In genomic region chr12:51217133-51217967, GRCh38 we compare ENCODE assay signal across 8 cellular contexts. TPM values are rescaled to one million over a fixed set of nuclear protein-coding genes. Genes with fewer than 3 reads are reported as not detected.
A peak's percentile ranks its signal among the peaks of the same experiment; 100 is the strongest.
DNase-seq lines count a peak whose midpoint lies in the region; ATAC-seq, FAIRE-seq and TF ChIP-seq lines count a peak whose summit lies in the region.

No MANE protein-coding gene starts in this region.

- TF ChIP-seq EP300 in transverse colon (IDR thresholded peaks at IDR 0.05; ENCODE audit: low read depth): no peak

- peak overlapping the region; percentile 90 to 97 (median 95) for H3K27ac ChIP-seq in transverse colon

- H3K9me3 Mint-ChIP-seq in neural crest cell: no peaks in the 10 kb centered on the region

- H3K4me3 ChIP-seq in fibroblast of the aortic adventitia (ENCODE audit: low read depth, low read length): peak overlapping the region; percentile 78
- H3K4me3 ChIP-seq in transverse colon: peak overlapping the region; percentile 44 to 98 (median 92)

- no peaks in the 10 kb centered on the region for H3K36me3 Mint-ChIP-seq in neural crest cell (ENCODE audit: low read depth)

- no peaks in the 10 kb centered on the region for H3K36me3 ChIP-seq in transverse colon

- peak overlapping the region; percentile 79 for H3K4me3 Mint-ChIP-seq in neural crest cell

- WGBS in transverse colon (ENCODE audit: low coverage in 1 of 2), 2 donors: 7% methylated on average over 50 of the region's 81 CpGs; no CpG with 5 or more reads in 1 of the 2 donors

- no peak for TF ChIP-seq POLR2A in GM12891 (IDR thresholded peaks at IDR 0.05; ENCODE audit: low read depth, low read length)
- no peak for TF ChIP-seq POLR2A in transverse colon (IDR thresholded peaks at IDR 0.05)

- ATAC-seq in HG02642 (IDR thresholded peaks at IDR 0.05; ENCODE audit: poor library complexity, unreplicated experiment): peak; percentile 44

- no peaks in the 10 kb centered on the region for H3K27me3 ChIP-seq in transverse colon

- peaks cover 17% of the 10 kb centered on the region for H3K4me1 Mint-ChIP-seq in neural crest cell

- H3K27ac Mint-ChIP-seq in neural crest cell (ENCODE audit: unreplicated experiment): peak overlapping the region; percentile 50

- FAIRE-seq in GM12891 (lab: Jason Lieb, UNC): no peak

- H3K27me3 Mint-ChIP-seq in neural crest cell (ENCODE audit: low read depth): no peaks in the 10 kb centered on the region

- in situ Hi-C loops in transverse colon (cut with MboI; ENCODE audit: low pct_ligation_motif_present in 1 of 4, low pct_unique_long_range_greater_than_20kb in 1 of 4, low sequenced_read_pairs in 3 of 4): no loop called here

- no peaks in the 10 kb centered on the region for H3K9me3 ChIP-seq in transverse colon

- peaks cover 0 to 20% (median 12%) of the 10 kb centered on the region in 4 donors for H3K4me1 ChIP-seq in transverse colon

- TF ChIP-seq CTCF in fibroblast of the aortic adventitia (IDR thresholded peaks at IDR 0.05; ENCODE audit: insufficient read depth, low read length) (peak; percentile 31), neural crest cell (conservative IDR thresholded peaks at IDR 0.05) (peak; percentile 32), transverse colon (IDR thresholded peaks at IDR 0.05) (peak in 3 of 5 experiments; percentile 8 to 23 (median 23))

- DNase-seq in GM12891 (ENCODE audit: insufficient read length, low spot score) (peak; percentile 71), OCI-M1 (lab: John Stamatoyannopoulos, UW) (peak; percentile 61), fibroblast of the aortic adventitia (ENCODE audit: low read depth) (no peak), neural crest cell (ENCODE audit: low read depth, low spot score) (peak; percentile 37), transverse colon (peak; percentile 72), middle frontal gyrus (ENCODE audit: extremely low spot score, low spot score) (no peak)
- peak; percentile 82 for DNase-seq in activated effector memory CD4-positive, alpha-beta T cell treated with anti-CD3 and anti-CD28 coated beads, Interleukin-2, amount 50 U/mL, for 16 hours

- intact Hi-C loops in transverse colon (cut with DNase I; ENCODE audit: low total_unique reads): no loop called here

TF ChIP-seq in GM12891, 5 proteins besides CTCF, POLR2A, EP300 and RAD21:
- TF ChIP-seq TAF1 (IDR thresholded peaks at IDR 0.05; ENCODE audit: low read depth, low read length): no peak
- TF ChIP-seq PAX5 (IDR thresholded peaks at IDR 0.05; ENCODE audit: insufficient read depth, low read length, severe bottlenecking): no peak

RNA-seq across cellular contexts. Expression of gene POU6F1, which starts 0.5 kb away (rescaled TPM):
- 2.9 TPM for polyA plus RNA-seq in GM12891 (2012; ENCODE audit: low read depth, missing spikeins)
- total RNA-seq in fibroblast of the aortic adventitia (ENCODE audit: low replicate concordance) (3.5 and 5.7 TPM in 2 replicates), neural crest cell (7.7 and 9.3 TPM in 2 replicates), transverse colon (1 to 10 TPM; 3.7 to 6.5 (median 6.1) TPM)

RNA-seq across cellular contexts. Expression of gene DAZAP2, which starts 21.3 kb away (rescaled TPM):
- 109 TPM for polyA plus RNA-seq in GM12891 (2012; ENCODE audit: low read depth, missing spikeins)
- total RNA-seq in fibroblast of the aortic adventitia (ENCODE audit: low replicate concordance): 58.1 and 125 TPM in 2 replicates
- total RNA-seq in neural crest cell: 70.0 and 80.4 TPM in 2 replicates
- total RNA-seq in transverse colon: 100 to 1,000 TPM; 106 to 429 (median 233) TPM

RNA-seq across cellular contexts. Expression of gene TFCP2, which starts 44.4 kb away (rescaled TPM):
- polyA plus RNA-seq in GM12891 (2012; ENCODE audit: low read depth, missing spikeins): 19.2 TPM
- total RNA-seq in fibroblast of the aortic adventitia (ENCODE audit: low replicate concordance) (10.8 and 12.8 TPM in 2 replicates), neural crest cell (28.5 and 28.8 TPM in 2 replicates), transverse colon (10 to 100 TPM; 13.5 to 20.5 (median 15.4) TPM)

RNA-seq across cellular contexts. Expression of gene SMAGP, which starts 52.9 kb away (rescaled TPM):
- polyA plus RNA-seq in GM12891 (2012; ENCODE audit: low read depth, missing spikeins): 2.7 TPM
- total RNA-seq in fibroblast of the aortic adventitia (ENCODE audit: low replicate concordance): 9.6 and 29.3 TPM in 2 replicates
- total RNA-seq in neural crest cell: 0.82 and 1.6 TPM in 2 replicates
- 100 to 1,000 TPM in 2 of 4 donors, 10 to 100 TPM in 2; 29.5 to 144 (median 104) TPM for total RNA-seq in transverse colon

Comparison
In these comparisons a context has a peak if more than half of its experiments do, and no peak if none do; other contexts are left out.
1. DNase-seq: peak in GM12891 (single experiment), OCI-M1 (single experiment), activated effector memory CD4-positive, alpha-beta T cell treated with anti-CD3 and anti-CD28 coated beads, Interleukin-2, amount 50 U/mL, for 16 hours (single experiment), neural crest cell (single experiment) and transverse colon (single experiment); none in fibroblast of the aortic adventitia (single experiment) and middle frontal gyrus (single experiment).
2. Peak in every context shown above with its lines, with median percentiles within 50 percentile points of each other: CTCF ChIP-seq.